Comparison of ENCODE assay signal across 8 cellular contexts in the genomic region with DNA sequence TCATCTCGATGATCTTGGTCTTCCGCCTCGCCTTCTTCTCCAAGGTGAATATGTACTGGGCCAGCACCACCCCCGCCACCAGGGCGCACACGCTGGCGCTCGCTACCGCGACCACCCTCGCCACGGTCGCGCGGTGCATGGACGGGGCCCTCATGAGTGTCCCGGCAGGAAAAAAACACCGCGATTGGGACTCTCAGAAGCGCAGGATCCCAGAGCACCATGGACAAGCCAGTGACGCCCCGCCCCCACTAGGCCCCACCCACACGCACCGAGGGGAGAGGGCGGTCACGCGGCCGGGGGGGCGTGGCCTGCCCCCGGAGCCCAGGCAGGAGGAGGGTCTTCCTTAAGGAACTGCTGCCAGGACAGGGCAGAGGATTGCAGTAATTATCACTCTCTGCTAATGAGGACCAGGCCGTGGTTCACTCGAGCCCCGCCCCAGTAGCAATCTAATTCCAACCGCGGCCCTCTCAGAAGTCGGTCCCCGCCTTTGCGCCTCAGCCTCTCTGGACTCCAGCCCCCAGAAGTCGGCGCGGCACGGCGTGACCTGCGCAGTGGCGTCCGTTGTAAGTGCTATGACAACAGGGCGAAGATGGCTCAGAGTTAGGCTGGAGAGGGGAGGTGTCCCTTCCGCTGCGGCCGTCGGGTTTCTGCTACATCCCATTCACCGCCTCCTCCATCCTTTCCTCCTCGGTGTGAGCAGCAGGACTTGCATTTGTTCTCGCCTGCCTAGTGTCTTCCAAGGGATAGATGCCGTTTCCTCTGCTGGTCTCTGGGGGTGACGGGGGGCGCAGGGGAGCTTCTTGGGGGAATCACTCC. TPM values are rescaled to one million over a fixed set of nuclear protein-coding genes. Genes with fewer than 3 reads are reported as not detected.
DNase-seq lines count a peak whose midpoint lies in the region; ATAC-seq and TF ChIP-seq lines count a peak whose summit lies in the region.

A gene (plus strand): TSS at position 575 of the 816 bp plus-strand sequence. CDS start 16,689 bp downstream, outside the sequence.

- TF ChIP-seq CTCF in spleen (IDR thresholded peaks at IDR 0.05 in 8 of 11, conservative IDR thresholded peaks at IDR 0.05 in 3 of 11): peak in 3 of 11 experiments; percentile 18 to 21 (median 21)

- peak; percentile 96 for DNase-seq in AG20443 (ENCODE audit: low spot score)
- DNase-seq in NCI-H345 (lab: John Stamatoyannopoulos, UW): peak; percentile 95
- peak; percentile 78 to 88 (median 81) for DNase-seq in activated CD4-positive, CD25-positive, alpha-beta regulatory T cell (lab: John Stamatoyannopoulos, UW)
- DNase-seq in central memory CD8-positive, alpha-beta T cell (ENCODE audit: low spot score in 2 of 2): peak; percentile 85 to 86
- peak; percentile 96 for DNase-seq in iris pigment epithelial cell (ENCODE audit: low read depth)
- peak; percentile 98 for DNase-seq in spleen

- intact Hi-C loops in spleen (cut with DNase I; ENCODE audit: low total_unique reads): no loop called here

- peak within 1 kb of the TSS; percentile 92 for H3K27ac Mint-ChIP-seq in central memory CD8-positive, alpha-beta T cell (ENCODE audit: low read depth)

- peak; percentile 99 for ATAC-seq in GM19025 (IDR thresholded peaks at IDR 0.05; ENCODE audit: low read depth, unreplicated experiment)
- ATAC-seq in HG03280 (IDR thresholded peaks at IDR 0.05; ENCODE audit: unreplicated experiment): peak; percentile 99
- peak; percentile 97 for ATAC-seq in central memory CD8-positive, alpha-beta T cell (replicated peaks; ENCODE audit: extremely low read depth, poor library complexity, severe bottlenecking)

- H3K27me3 ChIP-seq in spleen (replicated peaks in 1 of 7): no peaks in the 10 kb centered on the region

- H3K27me3 Mint-ChIP-seq in central memory CD8-positive, alpha-beta T cell: no peaks in the 10 kb centered on the region

- peak in 1 of 3 donors; percentile 16 for TF ChIP-seq POLR2A in spleen (IDR thresholded peaks at IDR 0.05)

- peak within 1 kb of the TSS; percentile 54 to 89 (median 74) for H3K4me3 ChIP-seq in spleen

- peaks cover 30% of the 10 kb centered on the region for H3K4me1 Mint-ChIP-seq in central memory CD8-positive, alpha-beta T cell

- H3K4me3 Mint-ChIP-seq in central memory CD8-positive, alpha-beta T cell: peak within 1 kb of the TSS; percentile 95

- H3K36me3 ChIP-seq in spleen: no peaks in the 10 kb centered on the region

- H3K27ac ChIP-seq in spleen: peak within 1 kb of the TSS; percentile 71 to 93 (median 90)

- H3K9me3 Mint-ChIP-seq in central memory CD8-positive, alpha-beta T cell: no peaks in the 10 kb centered on the region

- peaks cover 0 to 7% (median under 1%) of the 10 kb centered on the region in 8 donors for H3K9me3 ChIP-seq in spleen

- H3K4me1 ChIP-seq in spleen: peaks cover 8 to 34% (median 27%) of the 10 kb centered on the region in 6 donors

- 0 to 1% (median 1%) methylated on average over 45 to 57 of the region's 57 CpGs for WGBS in spleen, 5 donors

- peaks cover 5% of the 10 kb centered on the region for H3K36me3 Mint-ChIP-seq in central memory CD8-positive, alpha-beta T cell (ENCODE audit: insufficient read depth)

RNA-seq across cellular contexts. Expression of the gene that starts here (rescaled TPM):
- total RNA-seq in spleen: 10 to 100 TPM; 18.8 to 44.1 (median 29.6) TPM
- polyA plus RNA-seq in spleen: 1 to 10 TPM; 2.3 to 4.0 (median 3.9) TPM

Comparison
In these comparisons a context has a peak if more than half of its experiments do, and no peak if none do; other contexts are left out.
1. Peak in every context shown above with its lines: DNase-seq, ATAC-seq, H3K4me3 ChIP-seq and H3K27ac ChIP-seq.